23 cellular contexts compared by ENCODE assay signal in genomic region chr17:77306790-77307478, GRCh38.
DNase-seq lines count a peak whose midpoint lies in the region; ATAC-seq, FAIRE-seq and TF ChIP-seq lines count a peak whose summit lies in the region.
"Had no signal": no experiment of that assay in that cellular context is flagged by ENCODE, and none has a peak within 500 bp of the region (broad histone marks: within the 10 kb centered on the region; RNA-seq: fewer than 3 reads in every experiment).

No MANE protein-coding gene starts in this region.

- H3K4me1 ChIP-seq in K562 (replicated peaks in 1 of 2; ENCODE audit: control insufficient read depth in 2 of 2, insufficient read depth in 2 of 2, low read length in 2 of 2) (peaks cover 0 to 20% of the 10 kb centered on the region in 2 experiments; a peak in 2 of 5 replicates), HepG2 (ENCODE audit: insufficient read depth, low read length) (peaks cover 53% of the 10 kb centered on the region), rectal smooth muscle tissue (ENCODE audit: control insufficient read depth, insufficient read depth, low read length) (peaks cover 16% of the 10 kb centered on the region)
- H3K4me1 ChIP-seq: uterus had no signal

- peaks cover 26% of the 10 kb centered on the region for H3K4me1 Mint-ChIP-seq in mesothelial cell of epicardium
- H3K4me1 Mint-ChIP-seq in activated naive CD8-positive, alpha-beta T cell treated with anti-CD3 and anti-CD28 coated beads for 36 hours = peaks cover 2% of the 10 kb centered on the region

- H3K27me3 ChIP-seq in K562 (ENCODE audit: control insufficient read depth in 2 of 2, insufficient read depth in 2 of 2, low read length in 2 of 2) (peaks cover 9 to 62% of the 10 kb centered on the region in 2 experiments; a peak in 4 of 5 replicates), HepG2 (ENCODE audit: control insufficient read depth in 1 of 2, insufficient read depth in 2 of 2, low read length in 2 of 2) (no peaks in the 10 kb centered on the region), rectal smooth muscle tissue (ENCODE audit: control insufficient read depth, insufficient read depth, low read length) (no peaks in the 10 kb centered on the region)
- H3K27me3 ChIP-seq: adrenal gland, SJSA1, uterus had no signal

- peaks cover 2% of the 10 kb centered on the region for H3K36me3 Mint-ChIP-seq in mesothelial cell of epicardium
- H3K36me3 Mint-ChIP-seq in activated naive CD8-positive, alpha-beta T cell treated with anti-CD3 and anti-CD28 coated beads for 36 hours = no peaks in the 10 kb centered on the region

- TF ChIP-seq EP300 in K562 (IDR thresholded peaks at IDR 0.05; ENCODE audit: low read length) (no peak), HepG2 (IDR thresholded peaks at IDR 0.05; ENCODE audit: low read depth in 2 of 2, low read length in 2 of 2) (peak in 1 of 2 experiments; percentile 84; a peak in 3 of 4 replicates), HepG2 (CRISPR knock-in tag; IDR thresholded peaks at IDR 0.05; ENCODE audit: borderline replicate concordance) (peak; percentile 65; the same call in 1 of the 2 replicates)

- H3K79me2 ChIP-seq in K562 (ENCODE audit: control insufficient read depth, insufficient read depth, low read length) (no peaks in the 10 kb centered on the region), HepG2 (ENCODE audit: insufficient read depth, low read length) (peaks cover 74% of the 10 kb centered on the region)

- TF ChIP-seq POLR2A in K562 (conservative IDR thresholded peaks at IDR 0.05) = no peak
- TF ChIP-seq POLR2A in HepG2 (IDR thresholded peaks at IDR 0.05; ENCODE audit: insufficient read depth in 1 of 2, low read depth in 2 of 2, low read length in 2 of 2) = peak; percentile 26 to 63; a peak in 3 of 4 replicates

- no peak overlapping the region for H3K27ac Mint-ChIP-seq in mesothelial cell of epicardium
- H3K27ac Mint-ChIP-seq in activated naive CD8-positive, alpha-beta T cell treated with anti-CD3 and anti-CD28 coated beads for 36 hours = no peak overlapping the region
- H3K27ac Mint-ChIP-seq: activated T-helper 2 cell treated with anti-CD3 and anti-CD28 coated beads, Interferon-gamma antibody, Interleukin-2, Interleukin-4, amounts not matched to agents 10 μg/mL and 5 μg/mL and 100 μg/mL, durations not matched to agents 14 hours and 24 hours and 36 hours; T-helper 2 cell treated with Interferon-gamma antibody and Interleukin-4, amounts not matched to agents 5 μg/mL and 100 μg/mL, for 36 hours had no signal

- no peak for TF ChIP-seq CTCF in K562 (IDR thresholded peaks at IDR 0.05 in 2 of 3, conservative IDR thresholded peaks at IDR 0.05 in 1 of 3; ENCODE audit: insufficient read depth in 2 of 3, low read depth in 1 of 3, low read length in 3 of 3)
- peak; percentile 62 for TF ChIP-seq CTCF in HepG2 (CRISPR knock-in tag; IDR thresholded peaks at IDR 0.05)
- no peak for TF ChIP-seq CTCF in mesothelial cell of epicardium (IDR thresholded peaks at IDR 0.05; ENCODE audit: unreplicated experiment)

- ATAC-seq in K562 = no peak
- ATAC-seq in HepG2 = peak; percentile 89
- no peak for ATAC-seq in HG03025 (IDR thresholded peaks at IDR 0.05; ENCODE audit: low FRiP score, unreplicated experiment)

- H4K20me1 ChIP-seq in K562 (replicated peaks; ENCODE audit: control insufficient read depth, insufficient read depth, low read length) (peaks cover 7% of the 10 kb centered on the region), HepG2 (ENCODE audit: insufficient read depth, low read length) (peaks cover 42% of the 10 kb centered on the region; the same call in 1 of the 2 replicates)

- H2AFZ ChIP-seq in K562 (ENCODE audit: low read depth, low read length) = no peak overlapping the region
- no peak overlapping the region for H2AFZ ChIP-seq in HepG2 (ENCODE audit: low read length)

- intact Hi-C loops in K562 (cut with micrococcal nuclease) = no loop called here
- intact Hi-C loops in HepG2 (cut with micrococcal nuclease; ENCODE audit: unreplicated experiment) = loop anchor here (1.0 kb wide), 1 partner anchor 21 kb away; no protein-coding TSS in a partner anchor

- H3K36me3 ChIP-seq in K562 (ENCODE audit: control insufficient read depth, insufficient read depth, low read length) (no peaks in the 10 kb centered on the region), HepG2 (replicated peaks in 1 of 2; ENCODE audit: control insufficient read depth in 1 of 2, insufficient read depth in 2 of 2, low read length in 2 of 2) (peaks cover 27 to 49% of the 10 kb centered on the region in 2 experiments; a peak in 4 of 5 replicates), rectal smooth muscle tissue (ENCODE audit: control insufficient read depth, insufficient read depth, low read length) (no peaks in the 10 kb centered on the region)
- H3K36me3 ChIP-seq: adrenal gland, SJSA1, uterus had no signal

- 24% methylated on average over 16 of the region's 18 CpGs for WGBS in K562 (ENCODE audit: insufficient coverage, low coverage, missing lambda C conversion rate)
- WGBS in HepG2 (ENCODE audit: low lambda C conversion rate) = 49% methylated on average over 8 of the region's 18 CpGs

- H3K9ac ChIP-seq in K562 (ENCODE audit: insufficient read depth in 1 of 2, low read depth in 2 of 2, low read length in 2 of 2) (peak overlapping the region in 1 of 2 experiments; percentile 68; a peak in 2 of 4 replicates), HepG2 (ENCODE audit: insufficient read depth, low read depth, low read length) (peak overlapping the region; percentile 55), rectal smooth muscle tissue (ENCODE audit: low read length) (peak overlapping the region; percentile 32)

- CTCF ChIA-PET in K562 (lab: Yijun Ruan, JAX; ENCODE audit: low intra/inter-chr PET ratio) (no interaction called here), HepG2 (lab: Yijun Ruan, JAX; ENCODE audit: low intra/inter-chr PET ratio, low total read pairs) (no interaction called here)

- H3K27ac ChIP-seq in K562 (ENCODE audit: extremely low read depth, low read depth, low read length) = no peak overlapping the region
- H3K27ac ChIP-seq in HepG2 (ENCODE audit: extremely low read length, insufficient read depth, low read length) = peak overlapping the region; percentile 75
- H3K27ac ChIP-seq in rectal smooth muscle tissue (ENCODE audit: low read depth, low read length) = no peak overlapping the region
- H3K27ac ChIP-seq: adrenal gland, SJSA1, uterus had no signal

- H3K9me1 ChIP-seq in K562 (ENCODE audit: control insufficient read depth, insufficient read depth, low read length) = peaks cover 2% of the 10 kb centered on the region

- H3K27me3 Mint-ChIP-seq in mesothelial cell of epicardium (ENCODE audit: low read depth) = no peaks in the 10 kb centered on the region
- no peaks in the 10 kb centered on the region for H3K27me3 Mint-ChIP-seq in activated naive CD8-positive, alpha-beta T cell treated with anti-CD3 and anti-CD28 coated beads for 36 hours

- peak; percentile 86 for DNase-seq in HuH-7 (ENCODE audit: low spot score)
- peak in 2 of 4 experiments; percentile 54 to 59 for DNase-seq in K562 (ENCODE audit: extremely low read depth in 1 of 4, low spot score in 3 of 4)
- peak; percentile 92 for DNase-seq in HepG2 (ENCODE audit: low spot score)
- DNase-seq in mesothelial cell of epicardium (ENCODE audit: low spot score in 2 of 2, unreplicated experiment in 2 of 2) = no peak
- DNase-seq in activated naive CD8-positive, alpha-beta T cell treated with anti-CD3 and anti-CD28 coated beads for 36 hours = no peak
- no peak for DNase-seq in GF-D8 (lab: John Stamatoyannopoulos, UW)
- DNase-seq: adrenal gland; effector memory CD4-positive, alpha-beta T cell; H7; islet precursor cell; Karpas-422; midbrain; NCI-H1105 treated with DMSO at 0.1 percent for 48 hours; NCI-H526; nucleus accumbens; stimulated activated CD4-positive, alpha-beta T cell treated with anti-CD3 and anti-CD28 coated beads, Interleukin-2, amount 100 ng/mL, for 48 hours; uterus had no signal

- in situ Hi-C loops in K562 (cut with MboI) = no loop called here
- in situ Hi-C loops in HepG2 (cut with HindIII; ENCODE audit: extremely low pct_ligation_motif_present, low pct_unique_long_range_greater_than_20kb) = no loop called here

- FAIRE-seq in K562 (lab: Jason Lieb, UNC) (no peak), HepG2 (lab: Jason Lieb, UNC) (peak; percentile 95)

- H3K9me3 Mint-ChIP-seq in mesothelial cell of epicardium = no peaks in the 10 kb centered on the region
- H3K9me3 Mint-ChIP-seq in activated naive CD8-positive, alpha-beta T cell treated with anti-CD3 and anti-CD28 coated beads for 36 hours = no peaks in the 10 kb centered on the region
- H3K9me3 Mint-ChIP-seq: activated T-helper 2 cell treated with anti-CD3 and anti-CD28 coated beads, Interferon-gamma antibody, Interleukin-2, Interleukin-4, amounts not matched to agents 10 μg/mL and 5 μg/mL and 100 μg/mL, durations not matched to agents 14 hours and 24 hours and 36 hours; central memory CD8-positive, alpha-beta T cell; T-helper 2 cell treated with Interferon-gamma antibody and Interleukin-4, amounts not matched to agents 5 μg/mL and 100 μg/mL, for 36 hours had no signal

- no peak overlapping the region for H3K4me3 ChIP-seq in K562
- peak overlapping the region in 1 of 3 experiments; percentile 60; a peak in 2 of 6 replicates for H3K4me3 ChIP-seq in HepG2 (replicated peaks in 1 of 3; ENCODE audit: insufficient read depth in 1 of 3, low read depth in 2 of 3, low read length in 3 of 3)
- no peak overlapping the region for H3K4me3 ChIP-seq in rectal smooth muscle tissue (ENCODE audit: low read length)
- H3K4me3 ChIP-seq: adrenal gland, SJSA1, uterus had no signal

- no peak for TF ChIP-seq RAD21 in K562 (CRISPR knock-in tag; conservative IDR thresholded peaks at IDR 0.05 in 1 of 2, IDR thresholded peaks at IDR 0.05 in 1 of 2)
- peak; percentile 73 for TF ChIP-seq RAD21 in HepG2 (CRISPR knock-in tag; IDR thresholded peaks at IDR 0.05)

- H3K4me2 ChIP-seq in K562 (ENCODE audit: insufficient read depth, low read length) = no peak overlapping the region
- peak overlapping the region; percentile 78 for H3K4me2 ChIP-seq in HepG2 (ENCODE audit: low read depth, low read length)

- no peak overlapping the region for H3K4me3 Mint-ChIP-seq in mesothelial cell of epicardium
- H3K4me3 Mint-ChIP-seq in activated naive CD8-positive, alpha-beta T cell treated with anti-CD3 and anti-CD28 coated beads for 36 hours = no peak overlapping the region
- H3K4me3 Mint-ChIP-seq: central memory CD8-positive, alpha-beta T cell; T-helper 2 cell treated with Interferon-gamma antibody and Interleukin-4, amounts not matched to agents 5 μg/mL and 100 μg/mL, for 36 hours had no signal

- POLR2A ChIA-PET in K562 (lab: Yijun Ruan, JAX) (interaction anchor here (1.1 kb wide), 1 partner anchor 16 kb away, joined by 3 read pairs; no protein-coding TSS in a partner anchor), HepG2 (lab: Yijun Ruan, JAX) (interaction anchor here (0.6 to 4.8 kb wide), 5 partner anchors 10 to 26 kb away, joined by 3 to 80 read pairs (median 4); no protein-coding TSS in a partner anchor)

- BruUV-seq in K562 (replicated peaks; lab: Mats Ljungman, UMichigan) (no TSS peak), HepG2 (replicated peaks; lab: Mats Ljungman, UMichigan) (no TSS peak)

- H3K9me3 ChIP-seq in K562 (replicated peaks; ENCODE audit: control insufficient read depth, insufficient read depth, low read depth, low read length) (no peaks in the 10 kb centered on the region), HepG2 (ENCODE audit: low read length) (no peaks in the 10 kb centered on the region)
- H3K9me3 ChIP-seq: adrenal gland, SJSA1, uterus had no signal

Comparison
In these comparisons a context has a peak if more than half of its experiments do, and no peak if none do; other contexts are left out.
1. DNase-seq: peak in HuH-7 (single experiment) and HepG2 (single experiment); none in mesothelial cell of epicardium (0 of 2), activated naive CD8-positive, alpha-beta T cell treated with anti-CD3 and anti-CD28 coated beads for 36 hours (single experiment) and GF-D8 (single experiment).